Comparison of ENCODE assay signal across 8 cellular contexts in genomic region chr13:50893211-50893852, GRCh38. TPM values are rescaled to one million over a fixed set of nuclear protein-coding genes. Genes with fewer than 3 reads are reported as not detected.
DNase-seq lines count a peak whose midpoint lies in the region; ATAC-seq and TF ChIP-seq lines count a peak whose summit lies in the region.

No MANE protein-coding gene starts in this region.

- no peaks in the 10 kb centered on the region for H3K27me3 Mint-ChIP-seq in central memory CD8-positive, alpha-beta T cell

- H3K9me3 ChIP-seq in stomach smooth muscle (ENCODE audit: control insufficient read depth in 2 of 2, low read length in 2 of 2) = no peaks in the 10 kb centered on the region
- H3K9me3 ChIP-seq in tibial nerve = no peaks in the 10 kb centered on the region

- peaks cover 4% of the 10 kb centered on the region for H3K36me3 Mint-ChIP-seq in central memory CD8-positive, alpha-beta T cell (ENCODE audit: insufficient read depth)

- H3K4me1 ChIP-seq in stomach smooth muscle (ENCODE audit: control insufficient read depth, insufficient read depth, low read length) (no peaks in the 10 kb centered on the region), tibial nerve (peaks cover 0 to 7% (median 2%) of the 10 kb centered on the region in 4 donors)

- no peaks in the 10 kb centered on the region for H3K9me3 Mint-ChIP-seq in central memory CD8-positive, alpha-beta T cell

- H3K36me3 ChIP-seq in stomach smooth muscle (ENCODE audit: control insufficient read depth in 2 of 2, insufficient read depth in 2 of 2, low read length in 2 of 2) (no peaks in the 10 kb centered on the region), tibial nerve (no peaks in the 10 kb centered on the region)

- H3K9ac ChIP-seq in stomach smooth muscle (ENCODE audit: low read length in 2 of 2) = peak overlapping the region in 1 of 2 donors; percentile 49

- H3K4me3 Mint-ChIP-seq in central memory CD8-positive, alpha-beta T cell = peak overlapping the region; percentile 65

- DNase-seq in NAMALWA (ENCODE audit: low spot score) = peak; percentile 90
- no peak for DNase-seq in central memory CD8-positive, alpha-beta T cell (ENCODE audit: low spot score in 2 of 2)
- DNase-seq in hypothalamus (lab: John Stamatoyannopoulos, UW) = no peak
- DNase-seq in tibial nerve (ENCODE audit: low spot score in 2 of 2) = no peak
- DNase-seq in glomerular visceral epithelial cell (ENCODE audit: extremely low spot score) = no peak

- TF ChIP-seq EP300 in tibial nerve (IDR thresholded peaks at IDR 0.05) = no peak

- no peak overlapping the region for H3K27ac ChIP-seq in stomach smooth muscle (ENCODE audit: low read length)
- peak overlapping the region in 1 of 4 donors; percentile 75 for H3K27ac ChIP-seq in tibial nerve

- peak overlapping the region; percentile 84 for H3K27ac Mint-ChIP-seq in central memory CD8-positive, alpha-beta T cell (ENCODE audit: low read depth)

- TF ChIP-seq CTCF in tibial nerve (IDR thresholded peaks at IDR 0.05) = no peak

- 25 to 36% methylated on average over 4 of the region's 4 CpGs for WGBS in tibial nerve, 2 donors

- H3K27me3 ChIP-seq in stomach smooth muscle (ENCODE audit: control insufficient read depth in 1 of 2, insufficient read depth in 2 of 2, low read length in 2 of 2) = no peaks in the 10 kb centered on the region
- H3K27me3 ChIP-seq in tibial nerve = no peaks in the 10 kb centered on the region

- peaks cover 40% of the 10 kb centered on the region for H3K4me1 Mint-ChIP-seq in central memory CD8-positive, alpha-beta T cell

- ATAC-seq in GM18861 (IDR thresholded peaks at IDR 0.05; ENCODE audit: unreplicated experiment) (peak; percentile 77), HG02610 (IDR thresholded peaks at IDR 0.05; ENCODE audit: unreplicated experiment) (peak; percentile 76)
- peak; percentile 88 for ATAC-seq in central memory CD8-positive, alpha-beta T cell (replicated peaks; ENCODE audit: extremely low read depth, poor library complexity, severe bottlenecking)

- H3K4me3 ChIP-seq in stomach smooth muscle (ENCODE audit: low read length in 2 of 2) (peak overlapping the region; percentile 16 to 47), tibial nerve (no peak overlapping the region)

- no peak for TF ChIP-seq POLR2A in tibial nerve (IDR thresholded peaks at IDR 0.05)

RNA-seq across cellular contexts. Expression of gene RNASEH2B, which starts 16.3 kb away (rescaled TPM):
- total RNA-seq in tibial nerve = 100 to 1,000 TPM in 1 of 4 donors, 10 to 100 TPM in 3; 52.5 to 104 (median 76.5) TPM

RNA-seq across cellular contexts. Expression of gene DLEU7, which starts 49.8 kb away (rescaled TPM):
- total RNA-seq in tibial nerve = 10 to 100 TPM in 2 of 4 donors, 1 to 10 TPM in 2; 6.7 to 43.5 (median 11.5) TPM

Comparison
In these comparisons a context has a peak if more than half of its experiments do, and no peak if none do; other contexts are left out.
1. H3K4me3 ChIP-seq: peak in stomach smooth muscle (2 of 2); none in tibial nerve (0 of 4).
2. Peak in every context shown above with its lines, with median percentiles within 50 percentile points of each other: ATAC-seq.